In the genomic region with DNA sequence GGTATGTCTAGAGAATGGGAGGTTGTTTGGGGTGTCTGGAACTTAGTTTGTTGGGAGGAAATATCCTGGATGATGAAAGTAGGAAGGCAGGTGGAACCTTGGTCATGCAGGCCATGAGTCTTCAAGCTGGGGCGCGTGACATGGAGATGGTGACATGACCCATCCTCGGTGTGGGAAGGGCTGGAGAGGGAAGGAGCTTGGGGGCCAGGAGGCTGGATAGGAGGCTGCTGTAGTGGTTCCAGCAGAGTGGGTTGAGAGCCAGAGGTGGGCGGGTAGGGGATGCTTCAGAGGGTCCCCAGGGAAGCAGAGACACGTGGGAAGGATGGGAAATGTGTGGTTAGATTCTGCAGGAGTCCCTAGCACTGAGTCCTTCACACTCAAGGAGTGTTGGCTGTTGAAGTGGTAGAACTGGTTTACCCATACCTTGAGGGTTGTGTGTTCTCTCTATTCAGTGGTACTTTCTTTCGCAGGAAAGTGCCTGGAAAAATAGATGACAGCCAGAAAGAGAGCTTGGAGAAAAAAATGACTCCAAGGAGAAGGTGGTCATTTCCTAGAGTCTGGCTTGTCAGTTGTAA, we compare ENCODE assay signal across 19 cellular contexts. TPM values are rescaled to one million over a fixed set of nuclear protein-coding genes. Genes with fewer than 3 reads are reported as not detected.
DNase-seq lines count a peak whose midpoint lies in the region; ATAC-seq and TF ChIP-seq lines count a peak whose summit lies in the region.
"Had no signal": no experiment of that assay in that cellular context is flagged by ENCODE, and none has a peak within 500 bp of the region (broad histone marks: within the 10 kb centered on the region; RNA-seq: fewer than 3 reads in every experiment).

No MANE protein-coding gene starts in this region.

- ATAC-seq in GM19463 (IDR thresholded peaks at IDR 0.05; ENCODE audit: unreplicated experiment) = no peak
- ATAC-seq: HepG2; stimulated activated memory B cell treated with anti-CD40 and anti-IgM and Interleukin-4, amounts not matched to agents 10 μg/mL and 1 μg/mL and 100 μg/mL, for 72 hours had no signal

- H3K4me1 ChIP-seq in HEK293 (ENCODE audit: control insufficient read depth, insufficient read depth, low read length) (no peaks in the 10 kb centered on the region), esophagus (ENCODE audit: control insufficient read depth in 2 of 2, insufficient read depth in 2 of 2, low read length in 1 of 2) (peaks cover 0 to 6% of the 10 kb centered on the region in 2 donors), suprapubic skin (peaks cover 28% of the 10 kb centered on the region)
- H3K4me1 ChIP-seq: ascending aorta, sigmoid colon had no signal

- CTCF ChIA-PET in HEK293 (lab: Yijun Ruan, JAX) = interaction anchor here (1.9 kb wide), 1 partner anchor 179 kb away, joined by 7 read pairs; no protein-coding TSS in a partner anchor

- POLR2A ChIA-PET in HEK293 (lab: Yijun Ruan, JAX) = no interaction called here

- H3K27ac ChIP-seq in HEK293 (ENCODE audit: extremely low read depth, low read depth, low read length) = no peak overlapping the region
- peak overlapping the region; percentile 40 to 77 for H3K27ac ChIP-seq in esophagus (ENCODE audit: low read depth in 2 of 2, low read length in 1 of 2)
- H3K27ac ChIP-seq in suprapubic skin = peak overlapping the region; percentile 40
- H3K27ac ChIP-seq: ascending aorta, sigmoid colon, SK-N-MC had no signal

- no peak for TF ChIP-seq POLR2A in suprapubic skin (IDR thresholded peaks at IDR 0.05)

- H3K9me3 ChIP-seq in HEK293 (ENCODE audit: control insufficient read depth, insufficient read depth, low read depth, low read length) (no peaks in the 10 kb centered on the region), esophagus (ENCODE audit: control insufficient read depth in 2 of 2, insufficient read depth in 1 of 2, low read depth in 1 of 2, low read length in 1 of 2) (peaks cover 0 to 2% of the 10 kb centered on the region in 2 donors), suprapubic skin (no peaks in the 10 kb centered on the region)
- H3K9me3 ChIP-seq: ascending aorta had no signal

- H3K4me3 ChIP-seq in HEK293 (ENCODE audit: low read depth, low read length) (no peak overlapping the region), esophagus (ENCODE audit: low read depth in 1 of 2, low read length in 2 of 2) (no peak overlapping the region), suprapubic skin (no peak overlapping the region)
- H3K4me3 ChIP-seq: ascending aorta, MG63, sigmoid colon, SK-N-MC had no signal

- no peaks in the 10 kb centered on the region for H3K36me3 ChIP-seq in HEK293 (ENCODE audit: control insufficient read depth in 2 of 2, insufficient read depth in 1 of 2, low read length in 2 of 2)
- no peaks in the 10 kb centered on the region for H3K36me3 ChIP-seq in esophagus (ENCODE audit: control insufficient read depth in 2 of 2, insufficient read depth in 2 of 2, low read length in 1 of 2)
- no peaks in the 10 kb centered on the region for H3K36me3 ChIP-seq in suprapubic skin
- H3K36me3 ChIP-seq: ascending aorta, MG63, sigmoid colon had no signal

- WGBS in esophagus, 2 donors = 64 to 69% methylated on average over 6 of the region's 6 CpGs
- 47% methylated on average over 6 of the region's 6 CpGs for WGBS in suprapubic skin

- no peaks in the 10 kb centered on the region for H3K27me3 ChIP-seq in esophagus (ENCODE audit: control insufficient read depth in 1 of 2, insufficient read depth in 2 of 2, low read length in 2 of 2)
- H3K27me3 ChIP-seq in suprapubic skin = no peaks in the 10 kb centered on the region
- H3K27me3 ChIP-seq: ascending aorta, MG63, sigmoid colon had no signal

- DNase-seq in NCI-H345 treated with DMSO at 0.1 percent for 48 hours (lab: John Stamatoyannopoulos, UW; ENCODE audit: unreplicated experiment) (peak; percentile 33), suprapubic skin (ENCODE audit: low spot score in 2 of 2) (no peak), HuH-7 (ENCODE audit: low spot score) (no peak)
- DNase-seq in NK-92 treated with Interleukin-12 subunit alpha and Interleukin-12 subunit beta, amount 100 ng/mL, for 24 hours (lab: John Stamatoyannopoulos, UW) = no peak
- DNase-seq: activated CD4-positive, alpha-beta T cell treated with anti-CD3 and anti-CD28 coated beads for 1 hour; COR-L47; effector CD8-positive, alpha-beta T cell; MG63; NCI-H146; NCI-H526; sigmoid colon; T-helper 9 cell had no signal

- TF ChIP-seq EP300 in suprapubic skin (IDR thresholded peaks at IDR 0.05) = no peak

- TF ChIP-seq CTCF in HEK293 (tag by site-specific recombination; IDR thresholded peaks at IDR 0.05) = no peak
- TF ChIP-seq CTCF in suprapubic skin (IDR thresholded peaks at IDR 0.05) = no peak

TF ChIP-seq in HEK293, 187 proteins besides CTCF, POLR2A, EP300 and RAD21:
- TF ChIP-seq ZFHX2 (tag by site-specific recombination; conservative IDR thresholded peaks at IDR 0.05) = peak; percentile 69
- no peak for TF ChIP-seq ZNF138 (tag by site-specific recombination; IDR thresholded peaks at IDR 0.05; ENCODE audit: borderline replicate concordance)
- TF ChIP-seq EGR2 (tag by site-specific recombination; IDR thresholded peaks at IDR 0.05; ENCODE audit: low read depth) = peak; percentile 49
- no peak for TF ChIP-seq ZNF585B (tag by site-specific recombination; IDR thresholded peaks at IDR 0.05)

RNA-seq across cellular contexts. Expression of a gene that starts 56.8 kb away (rescaled TPM):
- 1 to 10 TPM; 4.8 to 5.1 TPM for polyA plus RNA-seq in esophagus
- total RNA-seq in suprapubic skin = 10 to 100 TPM; 39.7 to 50.9 (median 46.0) TPM
